In genomic region chr14:104287301-104288009, GRCh38 we compare ENCODE assay signal across 31 cellular contexts.
DNase-seq lines count a peak whose midpoint lies in the region; ATAC-seq and TF ChIP-seq lines count a peak whose summit lies in the region.
"Had no signal": no experiment of that assay in that cellular context is flagged by ENCODE, and none has a peak within 500 bp of the region (broad histone marks: within the 10 kb centered on the region; RNA-seq: fewer than 3 reads in every experiment).

No MANE protein-coding gene starts in this region.

- no peaks in the 10 kb centered on the region for H3K36me3 Mint-ChIP-seq in glutamatergic neuron (ENCODE audit: unreplicated experiment)
- H3K36me3 Mint-ChIP-seq in HFFc6 (ENCODE audit: low read depth) = peaks cover 12% of the 10 kb centered on the region
- H3K36me3 Mint-ChIP-seq: CD8-positive, alpha-beta T cell; IgD-negative memory B cell had no signal

- H3K27ac ChIP-seq in lower lobe of right lung = no peak overlapping the region
- no peak overlapping the region for H3K27ac ChIP-seq in spleen
- H3K27ac ChIP-seq: gastroesophageal sphincter, GM23248, Peyer's patch, SJSA1, thyroid gland, vagina, VCaP had no signal

- H3K4me1 ChIP-seq in lower lobe of right lung = no peaks in the 10 kb centered on the region
- H3K4me1 ChIP-seq in spleen = no peaks in the 10 kb centered on the region
- H3K4me1 ChIP-seq: SJSA1, thyroid gland, vagina had no signal

- H3K4me1 Mint-ChIP-seq in glutamatergic neuron (ENCODE audit: low read depth, unreplicated experiment) = peaks cover 9% of the 10 kb centered on the region
- H3K4me1 Mint-ChIP-seq in HFFc6 (ENCODE audit: low read depth) = no peaks in the 10 kb centered on the region
- H3K4me1 Mint-ChIP-seq: activated CD4-positive, alpha-beta T cell treated with anti-CD3 and anti-CD28 coated beads, Interleukin-2, amount 10 ng/mL, durations not matched to agents 7 days and 5 days; IgD-negative memory B cell had no signal

- DNase-seq in activated naive CD4-positive, alpha-beta T cell treated with anti-CD3 and anti-CD28 coated beads, Interleukin-2, amount 50 U/mL, for 16 hours = peak; percentile 0
- no peak for DNase-seq in activated naive CD4-positive, alpha-beta T cell (lab: John Stamatoyannopoulos, UW)
- DNase-seq in glutamatergic neuron (peak; percentile 6), lower lobe of right lung (peak; percentile 30), spleen (peak; percentile 59), NCI-H526 (lab: John Stamatoyannopoulos, UW) (no peak), HFFc6 (no peak)
- DNase-seq: activated CD4-positive, alpha-beta T cell treated with anti-CD3 and anti-CD28 coated beads, Interleukin-2, amount 10 ng/mL, durations not matched to agents 7 days and 5 days; activated naive CD4-positive, alpha-beta T cell treated with Interleukin-2 at 50 U/mL for 16 hours; activated T-cell treated with anti-CD3 and anti-CD28 coated beads, Interleukin-2, amount 50 U/mL, for 24 hours; AML-193; CD8-positive, alpha-beta T cell; GM23248; hypothalamus; MV-4-11; NCI-H1436 treated with DMSO at 0.1 percent for 48 hours; NCI-H2107; NCI-H345; NCI-H774; occipital lobe; stimulated activated CD4-positive, alpha-beta T cell treated with anti-CD3 and anti-CD28 coated beads, Interleukin-2, amount 100 ng/mL, for 24 hours; T-helper 9 cell; thyroid gland had no signal

- H3K4me3 ChIP-seq in lower lobe of right lung (no peak overlapping the region), spleen (no peak overlapping the region)
- H3K4me3 ChIP-seq: gastroesophageal sphincter, GM23248, Peyer's patch, SJSA1, thyroid gland, vagina had no signal

- TF ChIP-seq POLR2A in spleen (IDR thresholded peaks at IDR 0.05) = no peak

- WGBS in spleen, 5 donors = 91 to 96% (median 93%) methylated on average over 6 to 11 of the region's 11 CpGs

- no peak overlapping the region for H3K4me3 Mint-ChIP-seq in glutamatergic neuron (ENCODE audit: unreplicated experiment)
- no peak overlapping the region for H3K4me3 Mint-ChIP-seq in HFFc6
- H3K4me3 Mint-ChIP-seq: activated CD4-positive, alpha-beta T cell treated with anti-CD3 and anti-CD28 coated beads, Interleukin-2, amount 10 ng/mL, durations not matched to agents 7 days and 5 days; activated T-cell treated with anti-CD3 and anti-CD28 coated beads, Interleukin-2, amount 50 U/mL, for 24 hours; CD8-positive, alpha-beta T cell had no signal

- H3K9me3 Mint-ChIP-seq in glutamatergic neuron (ENCODE audit: unreplicated experiment) (peaks cover 13% of the 10 kb centered on the region), HFFc6 (peaks cover 61% of the 10 kb centered on the region)
- H3K9me3 Mint-ChIP-seq: activated T-cell treated with anti-CD3 and anti-CD28 coated beads, Interleukin-2, amount 50 U/mL, for 24 hours; CD8-positive, alpha-beta T cell had no signal

- H3K9me3 ChIP-seq in lower lobe of right lung = no peaks in the 10 kb centered on the region
- no peaks in the 10 kb centered on the region for H3K9me3 ChIP-seq in spleen
- H3K9me3 ChIP-seq: gastroesophageal sphincter, Peyer's patch, SJSA1, thyroid gland, vagina had no signal

- intact Hi-C loops in lower lobe of right lung (cut with DNase I) (no loop called here), spleen (cut with DNase I; ENCODE audit: low total_unique reads) (no loop called here)

- peaks cover 5% of the 10 kb centered on the region for H3K27me3 ChIP-seq in lower lobe of right lung (ENCODE audit: low read depth)
- peaks cover 0 to 16% (median 4%) of the 10 kb centered on the region in 7 donors for H3K27me3 ChIP-seq in spleen (replicated peaks in 1 of 7)
- H3K27me3 ChIP-seq: Peyer's patch, SJSA1, thyroid gland, vagina had no signal

- H3K27me3 Mint-ChIP-seq in glutamatergic neuron (ENCODE audit: unreplicated experiment) (peaks cover 7% of the 10 kb centered on the region), HFFc6 (ENCODE audit: insufficient read depth) (peaks cover 5% of the 10 kb centered on the region)
- H3K27me3 Mint-ChIP-seq: activated CD4-positive, alpha-beta T cell treated with anti-CD3 and anti-CD28 coated beads, Interleukin-2, amount 10 ng/mL, durations not matched to agents 7 days and 5 days; activated T-cell treated with anti-CD3 and anti-CD28 coated beads, Interleukin-2, amount 50 U/mL, for 24 hours; IgD-negative memory B cell had no signal

- H3K36me3 ChIP-seq in lower lobe of right lung = no peaks in the 10 kb centered on the region
- no peaks in the 10 kb centered on the region for H3K36me3 ChIP-seq in spleen
- H3K36me3 ChIP-seq: gastroesophageal sphincter, Peyer's patch, SJSA1, thyroid gland, vagina had no signal

- no peak for TF ChIP-seq CTCF in glutamatergic neuron (IDR thresholded peaks at IDR 0.05; ENCODE audit: partially characterized antibody, unreplicated experiment)
- no peak for TF ChIP-seq CTCF in lower lobe of right lung (IDR thresholded peaks at IDR 0.05)
- no peak for TF ChIP-seq CTCF in spleen (IDR thresholded peaks at IDR 0.05 in 8 of 11, conservative IDR thresholded peaks at IDR 0.05 in 3 of 11)
- TF ChIP-seq CTCF in HFFc6 (IDR thresholded peaks at IDR 0.05) = no peak

- no peak for ATAC-seq in lower lobe of right lung
- ATAC-seq in HG03025 (IDR thresholded peaks at IDR 0.05; ENCODE audit: low FRiP score, unreplicated experiment) = no peak
- ATAC-seq: CD8-positive, alpha-beta T cell; gastroesophageal sphincter; left lobe of liver had no signal

- H3K27ac Mint-ChIP-seq in glutamatergic neuron (ENCODE audit: unreplicated experiment) (no peak overlapping the region), HFFc6 (no peak overlapping the region)
- H3K27ac Mint-ChIP-seq: activated CD4-positive, alpha-beta T cell treated with anti-CD3 and anti-CD28 coated beads, Interleukin-2, amount 10 ng/mL, durations not matched to agents 7 days and 5 days; activated T-cell treated with anti-CD3 and anti-CD28 coated beads, Interleukin-2, amount 50 U/mL, for 24 hours; CD8-positive, alpha-beta T cell; IgD-negative memory B cell had no signal

Comparison
In these comparisons a context has a peak if more than half of its experiments do, and no peak if none do; other contexts are left out.
1. DNase-seq: peak in activated naive CD4-positive, alpha-beta T cell treated with anti-CD3 and anti-CD28 coated beads, Interleukin-2, amount 50 U/mL, for 16 hours (single experiment), glutamatergic neuron (single experiment), lower lobe of right lung (single experiment) and spleen (single experiment); none in activated naive CD4-positive, alpha-beta T cell (0 of 4), NCI-H526 (0 of 2) and HFFc6 (single experiment).